Comparison of ENCODE assay signal across 9 cellular contexts in genomic region chr10:91552706-91553105, GRCh38.
A peak's percentile ranks its signal among the peaks of the same experiment; 100 is the strongest.
DNase-seq lines count a peak whose midpoint lies in the region; ATAC-seq and TF ChIP-seq lines count a peak whose summit lies in the region.
"Had no signal": no experiment of that assay in that cellular context is flagged by ENCODE, and none has a peak within 500 bp of the region (broad histone marks: within the 10 kb centered on the region; RNA-seq: fewer than 3 reads in every experiment).

No MANE protein-coding gene starts in this region.

- ATAC-seq in Right ventricle myocardium inferior: peak; percentile 88
- ATAC-seq in HG03139 (IDR thresholded peaks at IDR 0.05; ENCODE audit: unreplicated experiment): no peak
- ATAC-seq in activated CD8-positive, alpha-beta memory T cell treated with anti-CD3 and anti-CD28 coated beads, Interleukin-2, amount 10 ng/mL, durations not matched to agents 7 days and 5 days: no peak
- no peak for ATAC-seq in GM18861 (IDR thresholded peaks at IDR 0.05; ENCODE audit: unreplicated experiment)

- no peak overlapping the region for H3K4me3 Mint-ChIP-seq in activated CD8-positive, alpha-beta memory T cell treated with anti-CD3 and anti-CD28 coated beads, Interleukin-2, amount 10 ng/mL, durations not matched to agents 7 days and 5 days

- H3K36me3 Mint-ChIP-seq in activated CD8-positive, alpha-beta memory T cell treated with anti-CD3 and anti-CD28 coated beads, Interleukin-2, amount 10 ng/mL, durations not matched to agents 7 days and 5 days: no peaks in the 10 kb centered on the region

- CTCF ChIA-PET in activated CD8-positive, alpha-beta memory T cell treated with anti-CD3 and anti-CD28 coated beads, Interleukin-2, amount 10 ng/mL, durations not matched to agents 7 days and 5 days (lab: Charles Lee): interaction anchor here (1.2 kb wide), 1 partner anchor 83 kb away, joined by 3 read pairs; no protein-coding TSS in a partner anchor

- intact Hi-C loops in Right ventricle myocardium inferior (cut with DNase I): loop anchor here (1.0 to 10.0 kb wide), 4 partner anchors 60 to 258 kb away; no protein-coding TSS in a partner anchor
- intact Hi-C loops in cardiac septum (cut with DNase I): loop anchor here (1.0 to 5.0 kb wide), 3 partner anchors 83 to 165 kb away; no protein-coding TSS in a partner anchor

- no peaks in the 10 kb centered on the region for H3K9me3 Mint-ChIP-seq in activated CD8-positive, alpha-beta memory T cell treated with anti-CD3 and anti-CD28 coated beads, Interleukin-2, amount 10 ng/mL, durations not matched to agents 7 days and 5 days (ENCODE audit: low read depth)

- H3K27ac ChIP-seq in brain microvascular endothelial cell: no peak overlapping the region
- H3K27ac ChIP-seq: epithelial cell of prostate had no signal

- peaks cover 2% of the 10 kb centered on the region for H3K27me3 Mint-ChIP-seq in activated CD8-positive, alpha-beta memory T cell treated with anti-CD3 and anti-CD28 coated beads, Interleukin-2, amount 10 ng/mL, durations not matched to agents 7 days and 5 days

- no peaks in the 10 kb centered on the region for H3K27me3 ChIP-seq in brain microvascular endothelial cell (replicated peaks)

- peak; percentile 74 for TF ChIP-seq CTCF in brain microvascular endothelial cell (IDR thresholded peaks at IDR 0.05; ENCODE audit: low read depth, low read length, missing control alignments)

- H3K36me3 ChIP-seq in brain microvascular endothelial cell (replicated peaks): no peaks in the 10 kb centered on the region

- in situ Hi-C loops in brain microvascular endothelial cell (cut with HindIII; ENCODE audit: low pct_ligation_motif_present, low sequenced_read_pairs): no loop called here

- no peak overlapping the region for H3K27ac Mint-ChIP-seq in activated CD8-positive, alpha-beta memory T cell treated with anti-CD3 and anti-CD28 coated beads, Interleukin-2, amount 10 ng/mL, durations not matched to agents 7 days and 5 days

- no peaks in the 10 kb centered on the region for H3K4me1 Mint-ChIP-seq in activated CD8-positive, alpha-beta memory T cell treated with anti-CD3 and anti-CD28 coated beads, Interleukin-2, amount 10 ng/mL, durations not matched to agents 7 days and 5 days

- H3K4me3 ChIP-seq in brain microvascular endothelial cell (ENCODE audit: low read depth, low read length): no peak overlapping the region

- DNase-seq in Right ventricle myocardium inferior (ENCODE audit: missing footprints) (no peak), cardiac septum (ENCODE audit: low spot score) (no peak), brain microvascular endothelial cell (no peak), kidney tubule cell (ENCODE audit: low spot score) (peak; percentile 31)
- DNase-seq in activated CD8-positive, alpha-beta memory T cell treated with anti-CD3 and anti-CD28 coated beads, Interleukin-2, amount 10 ng/mL, durations not matched to agents 7 days and 5 days: no peak
- DNase-seq in activated T-cell treated with anti-CD3 and anti-CD28 coated beads, Interleukin-2, amount 50 U/mL, for 48 hours: no peak
